In genomic region chr3:161069441-161070251, GRCh38 we compare ENCODE assay signal across 9 cellular contexts. TPM values are rescaled to one million over a fixed set of nuclear protein-coding genes. Genes with fewer than 3 reads are reported as not detected.
DNase-seq lines count a peak whose midpoint lies in the region; ATAC-seq and TF ChIP-seq lines count a peak whose summit lies in the region.
"Had no signal": no experiment of that assay in that cellular context is flagged by ENCODE, and none has a peak within 500 bp of the region (broad histone marks: within the 10 kb centered on the region; RNA-seq: fewer than 3 reads in every experiment).

No MANE protein-coding gene starts in this region.

- no peaks in the 10 kb centered on the region for H3K36me3 Mint-ChIP-seq in activated T-cell treated with anti-CD3 and anti-CD28 coated beads, Interleukin-2, amount 50 U/mL, for 72 hours (ENCODE audit: insufficient read depth in 2 of 2)

- RAD21 ChIA-PET in HCT116 (lab: Charles Lee; ENCODE audit: low non-redundant PET in 1 of 2, low total read pairs in 2 of 2, uncharacterized antibody in 2 of 2, unreplicated experiment in 2 of 2) = no interaction called here

- no peak overlapping the region for H3K9ac ChIP-seq in HCT116 (ENCODE audit: low read length)

- peak overlapping the region; percentile 52 for H3K27ac Mint-ChIP-seq in activated T-cell treated with anti-CD3 and anti-CD28 coated beads, Interleukin-2, amount 50 U/mL, for 72 hours

- H2AFZ ChIP-seq in HCT116 (ENCODE audit: low read depth, low read length, poor library complexity, severe bottlenecking) = no peak overlapping the region

- DNase-seq in activated T-cell treated with anti-CD3 and anti-CD28 coated beads, Interleukin-2, amount 50 U/mL, for 72 hours = no peak
- no peak for DNase-seq in activated T-cell treated with anti-CD3 and anti-CD28 coated beads, Interleukin-2, amount 50 U/mL, for 1 hour
- DNase-seq in HCT116 (ENCODE audit: low read depth, low spot score) (no peak), M059J (ENCODE audit: low read depth) (peak; percentile 93), ascending aorta (ENCODE audit: low spot score in 2 of 2) (peak; percentile 11 to 68), kidney glomerular epithelial cell (lab: John Stamatoyannopoulos, UW) (peak; percentile 37), NCI-H2227 treated with DMSO at 0.1 percent for 48 hours (lab: John Stamatoyannopoulos, UW) (no peak), A673 (ENCODE audit: low spot score) (no peak)

- no peaks in the 10 kb centered on the region for H3K9me3 Mint-ChIP-seq in activated T-cell treated with anti-CD3 and anti-CD28 coated beads, Interleukin-2, amount 50 U/mL, for 72 hours

- H3K4me1 ChIP-seq in HCT116 (ENCODE audit: control insufficient read depth in 1 of 2, insufficient read depth in 2 of 2, low read length in 2 of 2) (no peaks in the 10 kb centered on the region), ascending aorta (peaks cover 6 to 16% of the 10 kb centered on the region in 2 donors), A673 (ENCODE audit: insufficient read depth, low read length, poor library complexity, severe bottlenecking) (no peaks in the 10 kb centered on the region)

- H3K4me3 ChIP-seq in HCT116 (replicated peaks in 1 of 2; ENCODE audit: low read depth in 1 of 2, low read length in 2 of 2) = no peak overlapping the region
- H3K4me3 ChIP-seq in ascending aorta = no peak overlapping the region
- no peak overlapping the region for H3K4me3 ChIP-seq in A673 (ENCODE audit: low read depth, low read length, poor library complexity, severe bottlenecking)
- H3K4me3 ChIP-seq: adrenal gland had no signal

- H3K27ac ChIP-seq in HCT116 (ENCODE audit: low read depth, low read length) (no peak overlapping the region), ascending aorta (peak overlapping the region; percentile 61 to 76), A673 (ENCODE audit: low read depth, low read length, poor library complexity, severe bottlenecking) (no peak overlapping the region)

- H3K9me3 ChIP-seq in HCT116 (ENCODE audit: control insufficient read depth in 1 of 2, insufficient read depth in 1 of 2, low read depth in 1 of 2, low read length in 2 of 2) (no peaks in the 10 kb centered on the region), ascending aorta (no peaks in the 10 kb centered on the region), A673 (ENCODE audit: low read depth, low read length, poor library complexity, severe bottlenecking) (no peaks in the 10 kb centered on the region)
- H3K9me3 ChIP-seq: adrenal gland had no signal

- H3K4me1 Mint-ChIP-seq in activated T-cell treated with anti-CD3 and anti-CD28 coated beads, Interleukin-2, amount 50 U/mL, for 72 hours (ENCODE audit: low read depth) = peaks cover 28% of the 10 kb centered on the region

- intact Hi-C loops in HCT116 (cut with micrococcal nuclease) = no loop called here
- intact Hi-C loops in ascending aorta (cut with DNase I) = loop anchor here (2.0 kb wide), 1 partner anchor 35 kb away; the partner anchor contains the start of gene B3GALNT1
- intact Hi-C loops in A673 (cut with micrococcal nuclease; ENCODE audit: unreplicated experiment) = no loop called here

- H3K4me2 ChIP-seq in HCT116 (ENCODE audit: low read length) = no peak overlapping the region

- no peak for TF ChIP-seq RAD21 in HCT116 (IDR thresholded peaks at IDR 0.05; ENCODE audit: low read depth)

- H3K27me3 Mint-ChIP-seq in activated T-cell treated with anti-CD3 and anti-CD28 coated beads, Interleukin-2, amount 50 U/mL, for 72 hours (ENCODE audit: low read depth) = peaks cover 7% of the 10 kb centered on the region

- H3K4me3 Mint-ChIP-seq in activated T-cell treated with anti-CD3 and anti-CD28 coated beads, Interleukin-2, amount 50 U/mL, for 72 hours = peak overlapping the region in 1 of 2 donors; percentile 21

- H3K27me3 ChIP-seq in HCT116 (ENCODE audit: insufficient read depth, low read length) (no peaks in the 10 kb centered on the region), ascending aorta (no peaks in the 10 kb centered on the region), A673 (replicated peaks; ENCODE audit: insufficient read depth, low read depth, low read length, poor library complexity) (no peaks in the 10 kb centered on the region)
- H3K27me3 ChIP-seq: adrenal gland had no signal

- H3K36me3 ChIP-seq in HCT116 (ENCODE audit: control insufficient read depth in 1 of 2, insufficient read depth in 2 of 2, low read length in 2 of 2) (no peaks in the 10 kb centered on the region), ascending aorta (no peaks in the 10 kb centered on the region), A673 (ENCODE audit: insufficient read depth, low read length, poor library complexity, severe bottlenecking) (no peaks in the 10 kb centered on the region)
- H3K36me3 ChIP-seq: adrenal gland had no signal

- peak; percentile 58 to 64 for ATAC-seq in activated T-cell treated with anti-CD3 and anti-CD28 coated beads, Interleukin-2, amount 50 U/mL, for 72 hours (replicated peaks in 1 of 2)
- no peak for ATAC-seq in HCT116

- BruUV-seq in HCT116 (replicated peaks; lab: Mats Ljungman, UMichigan) (no TSS peak), A673 (replicated peaks; lab: Mats Ljungman, UMichigan) (no TSS peak)

- POLR2A ChIA-PET in HCT116 (lab: Charles Lee) = no interaction called here
- POLR2A ChIA-PET in A673 (lab: Charles Lee; ENCODE audit: low non-redundant PET) = no interaction called here

- no peaks in the 10 kb centered on the region for H3K79me2 ChIP-seq in HCT116 (ENCODE audit: insufficient read depth, low read length)

- TF ChIP-seq CTCF in HCT116 (IDR thresholded peaks at IDR 0.05 in 2 of 3, conservative IDR thresholded peaks at IDR 0.05 in 1 of 3; ENCODE audit: borderline replicate concordance in 1 of 3, insufficient read depth in 1 of 3, low read depth in 2 of 3, low read length in 2 of 3) (no peak), ascending aorta (IDR thresholded peaks at IDR 0.05) (no peak), A673 (conservative IDR thresholded peaks at IDR 0.05; ENCODE audit: low read depth, low read length) (no peak)

- no peaks in the 10 kb centered on the region for H3K9me2 ChIP-seq in HCT116 (ENCODE audit: insufficient read depth)

- CTCF ChIA-PET in HCT116 (lab: Charles Lee) = no interaction called here
- CTCF ChIA-PET in A673 (lab: Charles Lee) = no interaction called here

- H4K20me1 ChIP-seq in HCT116 (ENCODE audit: insufficient read depth) = no peaks in the 10 kb centered on the region

- TF ChIP-seq POLR2A in HCT116 (IDR thresholded peaks at IDR 0.05; ENCODE audit: borderline replicate concordance, extremely low read depth, insufficient read depth, insufficient read length) = no peak

TF ChIP-seq in HCT116, 20 proteins besides CTCF, POLR2A, EP300 and RAD21:
- no peak for TF ChIP-seq CBX3 (IDR thresholded peaks at IDR 0.05; ENCODE audit: low read depth)
- 0 out of 2 replicates have a peak, but pooled peaks have one; percentile 9 for TF ChIP-seq SP1 (IDR thresholded peaks at IDR 0.05; ENCODE audit: low read depth)

RNA-seq across cellular contexts. Expression of gene B3GALNT1, which starts 35.5 kb away (rescaled TPM):
- 1 to 10 TPM; 1.9 to 2.7 TPM for total RNA-seq in activated T-cell treated with anti-CD3 and anti-CD28 coated beads, Interleukin-2, amount 50 U/mL, for 72 hours
- total RNA-seq in HCT116 (2021; ENCODE audit: unreplicated experiment) = 9.6 TPM
- 3.9 and 4.2 TPM in 2 replicates for polyA plus RNA-seq in HCT116 (2012)
- total RNA-seq in M059J (2014; rRNA removed; shearing (Covaris generic)) = 52.8 and 55.3 TPM in 2 replicates
- 55.6 TPM for total RNA-seq in ascending aorta
- total RNA-seq in A673 (2021) = 2.5 and 3.0 TPM in 2 replicates

Comparison
In these comparisons a context has a peak if more than half of its experiments do, and no peak if none do; other contexts are left out.
1. DNase-seq: peak in M059J (single experiment), ascending aorta (2 of 2) and kidney glomerular epithelial cell (single experiment); none in activated T-cell treated with anti-CD3 and anti-CD28 coated beads, Interleukin-2, amount 50 U/mL, for 72 hours (0 of 2), activated T-cell treated with anti-CD3 and anti-CD28 coated beads, Interleukin-2, amount 50 U/mL, for 1 hour (single experiment), HCT116 (single experiment), NCI-H2227 treated with DMSO at 0.1 percent for 48 hours (single experiment) and A673 (single experiment).
2. H3K27ac ChIP-seq: peak in ascending aorta (2 of 2); none in HCT116 (single experiment) and A673 (single experiment).